Comparison of ENCODE assay signal across 8 cellular contexts in the genomic region with DNA sequence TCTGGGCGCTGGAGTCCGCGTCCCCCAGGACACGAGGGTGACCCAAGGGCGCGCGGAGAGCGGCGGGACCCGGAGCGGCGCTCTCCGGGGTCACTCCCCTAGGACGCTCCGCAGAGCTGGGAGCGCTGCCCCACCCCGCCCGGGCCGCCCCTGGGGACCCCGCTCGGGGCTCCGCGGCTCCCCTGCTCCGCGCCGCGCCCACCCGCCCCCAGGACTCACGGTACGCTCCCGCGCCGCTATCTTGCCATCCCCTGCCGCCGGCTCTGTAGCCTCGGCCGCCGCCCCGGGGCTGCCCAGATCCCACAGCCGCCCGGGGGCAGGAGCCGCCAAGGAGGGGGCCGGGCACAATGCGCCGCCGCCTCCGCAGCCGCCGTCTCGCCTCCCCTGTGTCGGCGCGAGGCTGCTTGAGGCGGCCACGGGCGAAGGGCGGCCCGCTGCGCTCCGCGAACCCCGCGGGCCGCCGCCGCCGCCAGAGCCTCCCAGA. TPM values are rescaled to one million over a fixed set of nuclear protein-coding genes. Genes with fewer than 3 reads are reported as not detected.
DNase-seq lines count a peak whose midpoint lies in the region; ATAC-seq, FAIRE-seq and TF ChIP-seq lines count a peak whose summit lies in the region.

No MANE protein-coding gene starts in this region.

- H3K4me1 ChIP-seq in right atrium auricular region (peaks cover 0 to 35% of the 10 kb centered on the region in 2 donors), small intestine (ENCODE audit: control insufficient read depth in 2 of 2, insufficient read depth in 1 of 2, low read depth in 1 of 2, low read length in 1 of 2) (no peaks in the 10 kb centered on the region)

- H3K27me3 ChIP-seq in BJ (ENCODE audit: control insufficient read depth, insufficient read depth, low read length): no peaks in the 10 kb centered on the region
- H3K27me3 ChIP-seq in right atrium auricular region: no peaks in the 10 kb centered on the region
- H3K27me3 ChIP-seq in small intestine (ENCODE audit: control insufficient read depth in 2 of 2, insufficient read depth in 2 of 2, low read length in 2 of 2): peaks cover 7 to 8% of the 10 kb centered on the region in 2 donors

- ATAC-seq in HG02884 (IDR thresholded peaks at IDR 0.05; ENCODE audit: unreplicated experiment): peak; percentile 43
- no peak for ATAC-seq in activated T-helper 17 cell treated with anti-CD3 and anti-CD28 coated beads, Interleukin-2, amount 50 U/mL, for 72 hours (replicated peaks)
- ATAC-seq in GM18870 (IDR thresholded peaks at IDR 0.05; ENCODE audit: unreplicated experiment): no peak

- H3K36me3 ChIP-seq in BJ (ENCODE audit: control insufficient read depth, insufficient read depth, low read length): no peaks in the 10 kb centered on the region
- H3K36me3 ChIP-seq in right atrium auricular region: no peaks in the 10 kb centered on the region
- no peaks in the 10 kb centered on the region for H3K36me3 ChIP-seq in small intestine (ENCODE audit: control insufficient read depth in 2 of 2, insufficient read depth in 2 of 2, low read length in 2 of 2)

- no peaks in the 10 kb centered on the region for H3K36me3 Mint-ChIP-seq in activated T-helper 17 cell treated with anti-CD3 and anti-CD28 coated beads, Interleukin-2, amount 50 U/mL, for 72 hours (ENCODE audit: low read depth)

- peak overlapping the region; percentile 91 to 99 for H3K27ac ChIP-seq in right atrium auricular region
- peak overlapping the region in 1 of 2 donors; percentile 77 for H3K27ac ChIP-seq in small intestine (ENCODE audit: low read depth in 1 of 2, low read length in 1 of 2)

- 1% methylated on average over 45 to 67 of the region's 67 CpGs for WGBS in small intestine, 3 donors

- TF ChIP-seq CTCF in BJ (IDR thresholded peaks at IDR 0.05; ENCODE audit: insufficient read depth, low read depth, low read length) (no peak), right atrium auricular region (IDR thresholded peaks at IDR 0.05) (no peak)

- H3K4me3 Mint-ChIP-seq in activated T-helper 17 cell treated with anti-CD3 and anti-CD28 coated beads, Interleukin-2, amount 50 U/mL, for 72 hours: peak overlapping the region; percentile 67

- CTCF ChIA-PET in BJ (lab: Yijun Ruan, JAX): interaction anchor here (0.8 to 3.6 kb wide), 3 partner anchors 108 to 253 kb away, joined by 3 to 18 read pairs (median 4); no protein-coding TSS in a partner anchor

- FAIRE-seq in small intestine (lab: Jason Lieb, UNC): no peak

- H3K4me1 Mint-ChIP-seq in activated T-helper 17 cell treated with anti-CD3 and anti-CD28 coated beads, Interleukin-2, amount 50 U/mL, for 72 hours: no peaks in the 10 kb centered on the region

- DNase-seq in BJ (ENCODE audit: low read depth) (no peak), right atrium auricular region (ENCODE audit: low spot score) (no peak), small intestine (no peak), SIG-M5 treated with dmso at 0.1 percent for 504 hours (lab: John Stamatoyannopoulos, UW; ENCODE audit: unreplicated experiment) (no peak), NCI-H510A (lab: John Stamatoyannopoulos, UW) (no peak)

- peak overlapping the region; percentile 84 for H3K4me3 ChIP-seq in BJ (ENCODE audit: low read depth, low read length)
- peak overlapping the region; percentile 90 to 97 for H3K4me3 ChIP-seq in right atrium auricular region
- H3K4me3 ChIP-seq in small intestine (ENCODE audit: low read depth in 1 of 2, low read length in 2 of 2): peak overlapping the region; percentile 48 to 58

- peaks cover 29% of the 10 kb centered on the region for H3K27me3 Mint-ChIP-seq in activated T-helper 17 cell treated with anti-CD3 and anti-CD28 coated beads, Interleukin-2, amount 50 U/mL, for 72 hours

- no peaks in the 10 kb centered on the region for H3K9me3 ChIP-seq in right atrium auricular region
- no peaks in the 10 kb centered on the region for H3K9me3 ChIP-seq in small intestine (ENCODE audit: control insufficient read depth, low read depth)

- POLR2A ChIA-PET in BJ (lab: Charles Lee): no interaction called here

- no peak overlapping the region for H3K27ac Mint-ChIP-seq in activated T-helper 17 cell treated with anti-CD3 and anti-CD28 coated beads, Interleukin-2, amount 50 U/mL, for 72 hours

- no peaks in the 10 kb centered on the region for H3K9me3 Mint-ChIP-seq in activated T-helper 17 cell treated with anti-CD3 and anti-CD28 coated beads, Interleukin-2, amount 50 U/mL, for 72 hours

RNA-seq across cellular contexts. Expression of a gene that starts 0.3 kb away (rescaled TPM):
- polyA plus RNA-seq in BJ (2011; rRNA removed) (2.7 and 6.8 TPM in 2 replicates), small intestine (10 to 100 TPM in 1 of 3 donors, under 1 TPM in 2; 0.67 to 13.2 (median 0.81) TPM)
- polyA minus RNA-seq in BJ (2011; rRNA and poly(A)+ RNA removed): 6.7 and 7.2 TPM in 2 replicates
- total RNA-seq in activated T-helper 17 cell treated with anti-CD3 and anti-CD28 coated beads, Interleukin-2, amount 50 U/mL, for 72 hours: under 1 TPM; 0.16 to 0.35 TPM
- 10 to 100 TPM; 38.9 to 58.0 TPM for total RNA-seq in right atrium auricular region

Comparison
In these comparisons a context has a peak if more than half of its experiments do, and no peak if none do; other contexts are left out.
1. RNA of a gene that starts 0.3 kb away (total RNA-seq): 38.9 to 58.0 TPM in right atrium auricular region; 0.16 to 0.35 TPM in activated T-helper 17 cell treated with anti-CD3 and anti-CD28 coated beads, Interleukin-2, amount 50 U/mL, for 72 hours; every median in the first group is over 10 times any median in the second.
2. Peak in every context shown above with its lines, with median percentiles within 50 percentile points of each other: H3K4me3 ChIP-seq.